ENCODE assay signal across 22 cellular contexts in genomic region chr10:71472912-71473311, GRCh38.
"Had no signal": no experiment of that assay in that cellular context is flagged by ENCODE, and none has a peak within 500 bp of the region (broad histone marks: within the 10 kb centered on the region; RNA-seq: fewer than 3 reads in every experiment).

No MANE protein-coding gene starts in this region.

- H3K4me3 Mint-ChIP-seq: dendritic cell treated with granulocyte-macrophage colony-stimulating factor and Interleukin-4, amounts not matched to agents 40 ng/mL and 50 ng/mL, for 4 days; endodermal cell; memory B cell; natural killer cell; neural crest cell; stimulated activated naive CD8-positive, alpha-beta T cell treated with anti-CD3 and anti-CD28 coated beads, Interleukin-15, amount 100 ng/mL, for 72 hours had no signal

- H3K36me3 Mint-ChIP-seq: memory B cell, natural killer cell had no signal

- H3K9me3 Mint-ChIP-seq: dendritic cell treated with granulocyte-macrophage colony-stimulating factor and Interleukin-4, amounts not matched to agents 40 ng/mL and 50 ng/mL, for 4 days; endodermal cell; memory B cell; natural killer cell; neural crest cell; stimulated activated naive CD8-positive, alpha-beta T cell treated with anti-CD3 and anti-CD28 coated beads, Interleukin-15, amount 100 ng/mL, for 72 hours had no signal

- H3K27ac Mint-ChIP-seq: dendritic cell treated with granulocyte-macrophage colony-stimulating factor and Interleukin-4, amounts not matched to agents 40 ng/mL and 50 ng/mL, for 4 days; endodermal cell; memory B cell; natural killer cell had no signal

- DNase-seq: cerebellar nuclear complex; colonic mucosa; effector CD8-positive, alpha-beta T cell; endodermal cell; foreskin keratinocyte; left cardiac atrium; left ventricle myocardium superior; natural killer cell; psoas muscle; stimulated activated CD4-positive, alpha-beta T cell treated with anti-CD3 and anti-CD28 coated beads, Interleukin-12 subunit alpha, Interleukin-12 subunit beta, amount 100 ng/mL, for 4 hours; stimulated activated CD4-positive, alpha-beta T cell treated with anti-CD3 and anti-CD28 coated beads, Interleukin-1b, Interleukin-23, amount 100 ng/mL, for 48 hours; stimulated activated CD4-positive, alpha-beta T cell treated with anti-CD3 and anti-CD28 coated beads, Interleukin-4, amount 100 ng/mL, for 1 hour; stimulated activated CD8-positive, alpha-beta memory T cell treated with anti-CD3 and anti-CD28 coated beads, Interleukin-4, amount 100 ng/mL, for 48 hours; stimulated activated naive CD4-positive, alpha-beta T cell; stimulated activated naive CD8-positive, alpha-beta T cell treated with anti-CD3 and anti-CD28 coated beads, Interleukin-15, amount 100 ng/mL, for 72 hours; thyroid gland; trophoblast cell had no signal

- ATAC-seq: foreskin keratinocyte; gastroesophageal sphincter; heart left ventricle; left ventricle myocardium superior; natural killer cell; stimulated activated naive CD8-positive, alpha-beta T cell treated with anti-CD3 and anti-CD28 coated beads, Interleukin-15, amount 100 ng/mL, for 72 hours had no signal
